Comparison of ENCODE assay signal across 9 cellular contexts in genomic region chr3:187777331-187778046, GRCh38. TPM values are rescaled to one million over a fixed set of nuclear protein-coding genes. Genes with fewer than 3 reads are reported as not detected.
DNase-seq lines count a peak whose midpoint lies in the region; ATAC-seq and TF ChIP-seq lines count a peak whose summit lies in the region.
"Had no signal": no experiment of that assay in that cellular context is flagged by ENCODE, and none has a peak within 500 bp of the region (broad histone marks: within the 10 kb centered on the region; RNA-seq: fewer than 3 reads in every experiment).

No MANE protein-coding gene starts in this region.

- no peak overlapping the region for H4K91ac ChIP-seq in neuronal stem cell (ENCODE audit: low read depth, low read length, poor library complexity)

- no peaks in the 10 kb centered on the region for H3K27me3 ChIP-seq in RWPE2 (ENCODE audit: insufficient read depth, poor library complexity, severe bottlenecking)
- H3K27me3 ChIP-seq in neuronal stem cell (ENCODE audit: control insufficient read depth in 3 of 3, insufficient read depth in 3 of 3, low read depth in 1 of 3, low read length in 3 of 3): peaks cover 0 to under 1% (median 0%) of the 10 kb centered on the region in 3 experiments
- H3K27me3 ChIP-seq: body of pancreas had no signal

- H3K27me3 Mint-ChIP-seq in Calu3 (ENCODE audit: unreplicated experiment): no peaks in the 10 kb centered on the region

- H3K14ac ChIP-seq in neuronal stem cell (ENCODE audit: low read length): no peak overlapping the region

- H2BK15ac ChIP-seq in neuronal stem cell (ENCODE audit: low read length): no peak overlapping the region

- H3K9me3 ChIP-seq in RWPE2 (ENCODE audit: severe bottlenecking): no peaks in the 10 kb centered on the region
- H3K9me3 ChIP-seq in neuronal stem cell (replicated peaks in 1 of 2; ENCODE audit: control insufficient read depth in 2 of 2, insufficient read depth in 1 of 2, low read depth in 1 of 2, low read length in 2 of 2): no peaks in the 10 kb centered on the region
- H3K9me3 ChIP-seq: body of pancreas had no signal

- peaks cover 11% of the 10 kb centered on the region for H3K4me1 Mint-ChIP-seq in Calu3 (ENCODE audit: low read depth, unreplicated experiment)

- no peak overlapping the region for H3K4me3 Mint-ChIP-seq in Calu3 (ENCODE audit: low read depth, unreplicated experiment)

- H3K79me1 ChIP-seq in neuronal stem cell (ENCODE audit: low read depth, low read length): no peaks in the 10 kb centered on the region

- BruUV-seq in Calu3 (replicated peaks; lab: Mats Ljungman, UMichigan): no TSS peak

- intact Hi-C loops in Calu3 (cut with micrococcal nuclease; ENCODE audit: unreplicated experiment): no loop called here

- no peak overlapping the region for H3K4me2 ChIP-seq in neuronal stem cell (ENCODE audit: insufficient read depth, low read length, poor library complexity, severe bottlenecking)

- no peak overlapping the region for H3K4me3 ChIP-seq in RWPE2 (ENCODE audit: severe bottlenecking)
- no peak overlapping the region for H3K4me3 ChIP-seq in neuronal stem cell (ENCODE audit: low read length in 2 of 2)
- H3K4me3 ChIP-seq: body of pancreas had no signal

- CTCF ChIA-PET in Calu3 (lab: Charles Lee): interaction anchor here (0.6 to 1.7 kb wide), 3 partner anchors 28 to 232 kb away, joined by 3 to 5 read pairs (median 3); no protein-coding TSS in a partner anchor

- WGBS in neuronal stem cell (ENCODE audit: extremely low coverage in 2 of 2, insufficient read length in 2 of 2, insufficient replicate concordance in 1 of 2), 2 donors: no CpG with 5 or more reads among the region's 6 CpGs

- H2BK5ac ChIP-seq in neuronal stem cell (ENCODE audit: low read length): no peak overlapping the region

- H3K4me1 ChIP-seq in RWPE2 (ENCODE audit: insufficient read depth, poor library complexity, severe bottlenecking) (peaks cover 8% of the 10 kb centered on the region), neuronal stem cell (ENCODE audit: control insufficient read depth in 2 of 2, insufficient read depth in 1 of 2, low read depth in 1 of 2, low read length in 2 of 2) (peaks cover 0 to 5% of the 10 kb centered on the region in 2 donors)
- H3K4me1 ChIP-seq: body of pancreas had no signal

- ATAC-seq in HG02588 (IDR thresholded peaks at IDR 0.05; ENCODE audit: unreplicated experiment) (peak; percentile 42), RWPE2 (ENCODE audit: low read depth) (no peak)
- ATAC-seq: body of pancreas had no signal

- H4K8ac ChIP-seq in neuronal stem cell (ENCODE audit: low read depth, low read length): no peak overlapping the region

- H3K36me3 ChIP-seq in RWPE2 (ENCODE audit: low read depth): no peaks in the 10 kb centered on the region
- no peaks in the 10 kb centered on the region for H3K36me3 ChIP-seq in neuronal stem cell (replicated peaks in 1 of 2; ENCODE audit: control insufficient read depth in 2 of 2, insufficient read depth in 2 of 2, low read length in 2 of 2)

- peak overlapping the region; percentile 10 for H3K27ac Mint-ChIP-seq in Calu3 (ENCODE audit: unreplicated experiment)

- no peak overlapping the region for H3K9ac ChIP-seq in neuronal stem cell (ENCODE audit: low read depth, low read length, poor library complexity)

- H3K27ac ChIP-seq in RWPE2 (ENCODE audit: poor library complexity, severe bottlenecking): peak overlapping the region; percentile 46
- no peak overlapping the region for H3K27ac ChIP-seq in neuronal stem cell (replicated peaks; ENCODE audit: low read length)
- H3K27ac ChIP-seq: body of pancreas had no signal

- H3K9me3 Mint-ChIP-seq in Calu3 (ENCODE audit: low read depth, unreplicated experiment): no peaks in the 10 kb centered on the region

- no peak overlapping the region for H2BK12ac ChIP-seq in neuronal stem cell (ENCODE audit: low read length)

- H2AK5ac ChIP-seq in neuronal stem cell (ENCODE audit: low read depth, low read length): no peak overlapping the region

- TF ChIP-seq CTCF in Calu3 (IDR thresholded peaks at IDR 0.05; ENCODE audit: unreplicated experiment) (no peak), RWPE2 (IDR thresholded peaks at IDR 0.05; ENCODE audit: poor library complexity, severe bottlenecking) (no peak)

- no peaks in the 10 kb centered on the region for H3K36me3 Mint-ChIP-seq in Calu3 (ENCODE audit: insufficient read depth, unreplicated experiment)

- H3K4ac ChIP-seq in neuronal stem cell (ENCODE audit: low read length): no peak overlapping the region

- H2BK120ac ChIP-seq in neuronal stem cell (ENCODE audit: low read depth, low read length): no peak overlapping the region

- peak; percentile 15 for DNase-seq in Calu3
- DNase-seq in RWPE2 (ENCODE audit: low spot score): no peak
- DNase-seq in central memory CD4-positive, alpha-beta T cell: peak; percentile 60
- peak; percentile 11 for DNase-seq in stimulated activated CD8-positive, alpha-beta memory T cell treated with anti-CD3 and anti-CD28 coated beads, Interleukin-12 subunit alpha, Interleukin-12 subunit beta, amount 100 ng/mL, for 1 hour (ENCODE audit: low read depth)
- no peak for DNase-seq in DMS114 treated with DMSO at 0.1 percent for 48 hours (lab: John Stamatoyannopoulos, UW; ENCODE audit: unreplicated experiment)
- no peak for DNase-seq in neuronal stem cell (ENCODE audit: low spot score)
- no peak for DNase-seq in NCI-H82 (lab: John Stamatoyannopoulos, UW)

- H3K23ac ChIP-seq in neuronal stem cell (ENCODE audit: low read depth, low read length, poor library complexity): no peak overlapping the region

- no peak overlapping the region for H2AFZ ChIP-seq in neuronal stem cell (ENCODE audit: low read length)

- no peak overlapping the region for H3K18ac ChIP-seq in neuronal stem cell (ENCODE audit: low read length)

RNA-seq across cellular contexts. Expression of gene BCL6, which starts 32.2 kb away (rescaled TPM):
- 28.3 and 35.1 TPM in 2 replicates for total RNA-seq in Calu3 (2022)
- polyA plus RNA-seq in neuronal stem cell (2013, experiment 1 of 2): 12.1 TPM
- polyA plus RNA-seq in neuronal stem cell (2013, experiment 2 of 2): 12.1 TPM

Comparison
In these comparisons a context has a peak if more than half of its experiments do, and no peak if none do; other contexts are left out.
1. DNase-seq: peak in Calu3 (single experiment), central memory CD4-positive, alpha-beta T cell (single experiment) and stimulated activated CD8-positive, alpha-beta memory T cell treated with anti-CD3 and anti-CD28 coated beads, Interleukin-12 subunit alpha, Interleukin-12 subunit beta, amount 100 ng/mL, for 1 hour (single experiment); none in RWPE2 (single experiment), DMS114 treated with DMSO at 0.1 percent for 48 hours (single experiment), neuronal stem cell (single experiment) and NCI-H82 (single experiment).